In genomic region chr6:47603995-47604394, GRCh38 we compare ENCODE assay signal across 32 cellular contexts.
DNase-seq lines count a peak whose midpoint lies in the region; ATAC-seq, FAIRE-seq and TF ChIP-seq lines count a peak whose summit lies in the region.
"Had no signal": no experiment of that assay in that cellular context is flagged by ENCODE, and none has a peak within 500 bp of the region (broad histone marks: within the 10 kb centered on the region; RNA-seq: fewer than 3 reads in every experiment).

No MANE protein-coding gene starts in this region.

- no peak overlapping the region for H2AFZ ChIP-seq in PC-9

- intact Hi-C loops in left colon (cut with DNase I, micrococcal nuclease) (no loop called here), PC-9 (cut with micrococcal nuclease; ENCODE audit: unreplicated experiment) (loop anchor here (5.0 kb wide), 1 partner anchor 192 kb away; no protein-coding TSS in a partner anchor), vagina (cut with DNase I) (no loop called here)

- FAIRE-seq in H54 (lab: Jason Lieb, UNC), result peak; percentile 77
- FAIRE-seq: A549, HepG2 had no signal

- H3K4me3 Mint-ChIP-seq in effector memory CD8-positive, alpha-beta T cell, result no peak overlapping the region
- H3K4me3 Mint-ChIP-seq: activated CD8-positive, alpha-beta T cell treated with anti-CD3 and anti-CD28 coated beads, Interleukin-2, amount 10 ng/mL, durations not matched to agents 7 days and 5 days; activated naive CD4-positive, alpha-beta T cell treated with anti-CD3 and anti-CD28 coated beads, Interleukin-2, amount 10 ng/mL, durations not matched to agents 7 days and 5 days; CD8-positive, alpha-beta memory T cell; neural crest cell; T-helper 2 cell treated with Interferon-gamma antibody and Interleukin-4, amounts not matched to agents 5 μg/mL and 100 μg/mL, for 36 hours had no signal

- H3K9me3 ChIP-seq in PC-9 (ENCODE audit: insufficient read depth, low read depth), result no peaks in the 10 kb centered on the region
- H3K9me3 ChIP-seq in vagina, result no peaks in the 10 kb centered on the region
- H3K9me3 ChIP-seq: A549, adrenal gland, BE2C, ovary, Peyer's patch had no signal

- H3K9me3 Mint-ChIP-seq in effector memory CD8-positive, alpha-beta T cell, result no peaks in the 10 kb centered on the region
- H3K9me3 Mint-ChIP-seq: activated naive CD4-positive, alpha-beta T cell treated with anti-CD3 and anti-CD28 coated beads, Interleukin-2, amount 10 ng/mL, durations not matched to agents 7 days and 5 days; CD8-positive, alpha-beta memory T cell; T-helper 2 cell treated with Interferon-gamma antibody and Interleukin-4, amounts not matched to agents 5 μg/mL and 100 μg/mL, for 36 hours had no signal

- no peaks in the 10 kb centered on the region for H3K79me2 ChIP-seq in PC-9 (ENCODE audit: low read depth)

- peaks cover 35% of the 10 kb centered on the region; the same call in 1 of the 2 replicates for H3K36me3 ChIP-seq in PC-9 (ENCODE audit: low read depth)
- peaks cover 0 to 30% of the 10 kb centered on the region in 2 donors for H3K36me3 ChIP-seq in vagina
- H3K36me3 ChIP-seq: ovary had no signal

- no peaks in the 10 kb centered on the region for H3K27me3 Mint-ChIP-seq in effector memory CD8-positive, alpha-beta T cell
- H3K27me3 Mint-ChIP-seq: activated naive CD4-positive, alpha-beta T cell treated with anti-CD3 and anti-CD28 coated beads, Interleukin-2, amount 10 ng/mL, durations not matched to agents 7 days and 5 days; CD8-positive, alpha-beta memory T cell had no signal

- H3K27ac ChIP-seq in PC-9 (no peak overlapping the region), vagina (no peak overlapping the region)
- H3K27ac ChIP-seq: A549, adrenal gland, brain microvascular endothelial cell, epithelial cell of prostate, ovary, Peyer's patch had no signal

- TF ChIP-seq CTCF in AG10803 (conservative IDR thresholded peaks at IDR 0.05; ENCODE audit: low read length) (no peak), epithelial cell of esophagus (IDR thresholded peaks at IDR 0.05; ENCODE audit: insufficient read depth, low read depth, low read length, missing control alignments) (no peak), PC-9 (conservative IDR thresholded peaks at IDR 0.05) (no peak), vagina (IDR thresholded peaks at IDR 0.05) (no peak)

- H3F3A ChIP-seq in PC-9 (ENCODE audit: insufficient read depth, low read depth), result peaks cover 6% of the 10 kb centered on the region

- BruUV-seq in PC-9 (replicated peaks; lab: Mats Ljungman, UMichigan), result no TSS peak

- H3K36me3 Mint-ChIP-seq in effector memory CD8-positive, alpha-beta T cell (ENCODE audit: insufficient read depth), result peaks cover 35% of the 10 kb centered on the region

- peak; percentile 64 for DNase-seq in AG10803 (ENCODE audit: low read depth)
- no peak for DNase-seq in H54 (ENCODE audit: insufficient read length, low spot score)
- DNase-seq in epithelial cell of esophagus (ENCODE audit: low read depth), result peak; percentile 27
- DNase-seq in left colon, result no peak
- no peak for DNase-seq in PC-9
- no peak for DNase-seq in vagina (ENCODE audit: extremely low spot score in 2 of 2)
- no peak for DNase-seq in effector memory CD8-positive, alpha-beta T cell
- DNase-seq: activated CD8-positive, alpha-beta T cell treated with anti-CD3 and anti-CD28 coated beads, Interleukin-2, amount 10 ng/mL, durations not matched to agents 7 days and 5 days; activated naive CD4-positive, alpha-beta T cell treated with anti-CD3 and anti-CD28 coated beads, Interleukin-2, amount 10 ng/mL, durations not matched to agents 7 days and 5 days; adrenal gland; BE2C; brain microvascular endothelial cell; CD8-positive, alpha-beta memory T cell; foreskin melanocyte; Karpas-422; mesenchymal stem cell; MV-4-11; NCI-H1436; ovary; Peyer's patch; retina; SIG-M5; stimulated activated CD4-positive, alpha-beta T cell treated with anti-CD3 and anti-CD28 coated beads, Interleukin-1b, Interleukin-23, amount 100 ng/mL, for 48 hours; stimulated activated naive CD4-positive, alpha-beta T cell treated with Interleukin-2 at 50 U/mL for 16 hours had no signal

- H3K9me2 ChIP-seq in PC-9 (ENCODE audit: insufficient read depth), result no peaks in the 10 kb centered on the region

- H3K27me3 ChIP-seq in PC-9 (ENCODE audit: insufficient read depth, low read depth) (no peaks in the 10 kb centered on the region), vagina (no peaks in the 10 kb centered on the region)
- H3K27me3 ChIP-seq: adrenal gland, BE2C, brain microvascular endothelial cell, ovary, Peyer's patch had no signal

- no peaks in the 10 kb centered on the region for H4K20me1 ChIP-seq in PC-9 (ENCODE audit: insufficient read depth)

- H3K4me1 Mint-ChIP-seq in effector memory CD8-positive, alpha-beta T cell (ENCODE audit: low read depth in 2 of 2), result no peaks in the 10 kb centered on the region

- H3K27ac Mint-ChIP-seq in effector memory CD8-positive, alpha-beta T cell, result no peak overlapping the region
- H3K27ac Mint-ChIP-seq: activated CD8-positive, alpha-beta T cell treated with anti-CD3 and anti-CD28 coated beads, Interleukin-2, amount 10 ng/mL, durations not matched to agents 7 days and 5 days; activated naive CD4-positive, alpha-beta T cell treated with anti-CD3 and anti-CD28 coated beads, Interleukin-2, amount 10 ng/mL, durations not matched to agents 7 days and 5 days; T-helper 2 cell treated with Interferon-gamma antibody and Interleukin-4, amounts not matched to agents 5 μg/mL and 100 μg/mL, for 36 hours had no signal

- POLR2A ChIA-PET in PC-9 (lab: Charles Lee; ENCODE audit: unreplicated experiment), result interaction anchor here (0.6 kb wide), 1 partner anchor 923 kb away, joined by 6 read pairs; no protein-coding TSS in a partner anchor

- H3K4me3 ChIP-seq in AG10803 (ENCODE audit: low read length) (no peak overlapping the region), epithelial cell of esophagus (ENCODE audit: low read length) (no peak overlapping the region), PC-9 (no peak overlapping the region), vagina (no peak overlapping the region)
- H3K4me3 ChIP-seq: A549, adrenal gland, ovary, Peyer's patch, smooth muscle cell had no signal

- TF ChIP-seq POLR2A in H54 (IDR thresholded peaks at IDR 0.05; ENCODE audit: low read depth, low read length) (no peak), vagina (IDR thresholded peaks at IDR 0.05) (no peak)

- H3K4me2 ChIP-seq in PC-9, result no peak overlapping the region
- H3K4me2 ChIP-seq: A549, smooth muscle cell had no signal

- no peaks in the 10 kb centered on the region; the same call in 1 of the 2 replicates for H3K4me1 ChIP-seq in PC-9 (replicated peaks; ENCODE audit: insufficient read depth)
- no peaks in the 10 kb centered on the region for H3K4me1 ChIP-seq in vagina
- H3K4me1 ChIP-seq: adrenal gland, BE2C, Peyer's patch had no signal

- ATAC-seq in left colon (peak; percentile 60), GM19035 (IDR thresholded peaks at IDR 0.05; ENCODE audit: unreplicated experiment) (no peak)
- no peak for ATAC-seq in effector memory CD8-positive, alpha-beta T cell (replicated peaks)
- ATAC-seq: A549; activated CD8-positive, alpha-beta T cell treated with anti-CD3 and anti-CD28 coated beads, Interleukin-2, amount 10 ng/mL, durations not matched to agents 7 days and 5 days; HCT116; HepG2 had no signal

- CTCF ChIA-PET in PC-9 (lab: Charles Lee), result interaction anchor here (0.7 kb wide), 1 partner anchor 290 kb away, joined by 3 read pairs; no protein-coding TSS in a partner anchor

Comparison
In these comparisons a context has a peak if more than half of its experiments do, and no peak if none do; other contexts are left out.
1. DNase-seq: peak in AG10803 (single experiment) and epithelial cell of esophagus (single experiment); none in H54 (single experiment), left colon (0 of 2), PC-9 (0 of 2), vagina (0 of 2) and effector memory CD8-positive, alpha-beta T cell (0 of 3).